17 cellular contexts compared by ENCODE assay signal in genomic region chr12:40078201-40078730, GRCh38. TPM values are rescaled to one million over a fixed set of nuclear protein-coding genes. Genes with fewer than 3 reads are reported as not detected.
DNase-seq lines count a peak whose midpoint lies in the region; ATAC-seq and TF ChIP-seq lines count a peak whose summit lies in the region.
"Had no signal": no experiment of that assay in that cellular context is flagged by ENCODE, and none has a peak within 500 bp of the region (broad histone marks: within the 10 kb centered on the region; RNA-seq: fewer than 3 reads in every experiment).

No MANE protein-coding gene starts in this region.

- peaks cover 11 to 19% (median 16%) of the 10 kb centered on the region in 3 donors for H3K9me3 Mint-ChIP-seq in T-cell

- no peak for TF ChIP-seq CTCF in foreskin fibroblast (IDR thresholded peaks at IDR 0.05; ENCODE audit: low read depth, low read length)

- H3K4me3 Mint-ChIP-seq in T-cell: no peak overlapping the region
- H3K4me3 Mint-ChIP-seq: CD4-positive, CD25-positive, alpha-beta regulatory T cell; CD8-positive, alpha-beta memory T cell; H9 had no signal

- in situ Hi-C loops in SK-MEL-5 (cut with HindIII; ENCODE audit: low pct_unique_long_range_greater_than_20kb, low sequenced_read_pairs): no loop called here

- peak; percentile 9 for DNase-seq in COLO829 (ENCODE audit: low spot score)
- DNase-seq in SK-MEL-5 (ENCODE audit: low read depth, low spot score): peak; percentile 85
- peak; percentile 42 to 73 for DNase-seq in foreskin fibroblast
- DNase-seq in T-cell: no peak
- DNase-seq in NCI-H1105 treated with DMSO at 0.1 percent for 48 hours (lab: John Stamatoyannopoulos, UW): no peak
- no peak for DNase-seq in DMS53 treated with DMSO at 0.1 percent for 48 hours (lab: John Stamatoyannopoulos, UW; ENCODE audit: unreplicated experiment)
- no peak for DNase-seq in activated effector memory CD4-positive, alpha-beta T cell treated with Interleukin-2 at 50 U/mL for 16 hours
- DNase-seq: ACHN; BE2C; C1 segment of cervical spinal cord; Caco-2; CD4-positive, CD25-positive, alpha-beta regulatory T cell; CD8-positive, alpha-beta memory T cell; DMS79; GDM1; H9; KG1 had no signal

- POLR2A ChIA-PET in T-cell (lab: Charles Lee): no interaction called here

- H3K4me1 Mint-ChIP-seq in T-cell: no peaks in the 10 kb centered on the region
- H3K4me1 Mint-ChIP-seq: CD4-positive, CD25-positive, alpha-beta regulatory T cell; CD8-positive, alpha-beta memory T cell; H9 had no signal

- no peak overlapping the region for H3K4me3 ChIP-seq in foreskin fibroblast (ENCODE audit: low read depth in 1 of 2, low read length in 2 of 2)

- H3K27me3 Mint-ChIP-seq in T-cell: peaks cover 0 to 2% of the 10 kb centered on the region in 2 donors
- H3K27me3 Mint-ChIP-seq: CD4-positive, CD25-positive, alpha-beta regulatory T cell had no signal

- no peak overlapping the region for H3K27ac Mint-ChIP-seq in T-cell
- H3K27ac Mint-ChIP-seq: CD4-positive, CD25-positive, alpha-beta regulatory T cell; CD8-positive, alpha-beta memory T cell; H9 had no signal

- peaks cover 12% of the 10 kb centered on the region for H3K36me3 Mint-ChIP-seq in T-cell
- H3K36me3 Mint-ChIP-seq: CD4-positive, CD25-positive, alpha-beta regulatory T cell had no signal

- ATAC-seq in T-cell (replicated peaks in 1 of 4): no peak

- CTCF ChIA-PET in T-cell (lab: Charles Lee): no interaction called here

RNA-seq across cellular contexts. Expression of gene SLC2A13, which starts 27.6 kb away (rescaled TPM):
- 51.8 and 53.6 TPM in 2 replicates for total RNA-seq in SK-MEL-5 (2014; rRNA removed; shearing (Covaris generic))
- polyA plus RNA-seq in SK-MEL-5 (2015; cell fraction: cytosol; rRNA removed): 14.8 and 23.8 TPM in 2 replicates
- polyA plus RNA-seq in SK-MEL-5 (2015; cell fraction: nucleus; rRNA removed): 27.3 and 31.9 TPM in 2 replicates
- 1 to 10 TPM; 4.2 to 6.0 (median 5.1) TPM for total RNA-seq in T-cell

Comparison
In these comparisons a context has a peak if more than half of its experiments do, and no peak if none do; other contexts are left out.
1. DNase-seq: peak in COLO829 (single experiment), SK-MEL-5 (single experiment) and foreskin fibroblast (2 of 2); none in T-cell (0 of 34), NCI-H1105 treated with DMSO at 0.1 percent for 48 hours (single experiment), DMS53 treated with DMSO at 0.1 percent for 48 hours (single experiment) and activated effector memory CD4-positive, alpha-beta T cell treated with Interleukin-2 at 50 U/mL for 16 hours (single experiment).